In genomic region chr1:226642421-226642820, GRCh38 we compare ENCODE assay signal across 13 cellular contexts.
A peak's percentile ranks its signal among the peaks of the same experiment; 100 is the strongest.
DNase-seq lines count a peak whose midpoint lies in the region; ATAC-seq and TF ChIP-seq lines count a peak whose summit lies in the region.
"Had no signal": no experiment of that assay in that cellular context is flagged by ENCODE, and none has a peak within 500 bp of the region (broad histone marks: within the 10 kb centered on the region; RNA-seq: fewer than 3 reads in every experiment).

No MANE protein-coding gene starts in this region.

- peaks cover 41% of the 10 kb centered on the region for H3K4me1 ChIP-seq in mesenchymal stem cell (ENCODE audit: control insufficient read depth, insufficient read depth, low read depth, low read length)
- H3K4me1 ChIP-seq in transverse colon, result peaks cover 24 to 45% (median 38%) of the 10 kb centered on the region in 4 donors

- H3K79me1 ChIP-seq in mesenchymal stem cell (replicated peaks; ENCODE audit: low read length, poor library complexity, severe bottlenecking), result peaks cover 5% of the 10 kb centered on the region

- no peak for TF ChIP-seq EP300 in transverse colon (IDR thresholded peaks at IDR 0.05; ENCODE audit: low read depth)

- H4K91ac ChIP-seq in mesenchymal stem cell (ENCODE audit: low read length), result no peak overlapping the region

- in situ Hi-C loops in transverse colon (cut with MboI; ENCODE audit: low pct_ligation_motif_present in 1 of 4, low pct_unique_long_range_greater_than_20kb in 1 of 4, low sequenced_read_pairs in 3 of 4), result loop anchor here in 1 of 4 donors (5.0 to 25.0 kb wide), 2 partner anchors 190 to 795 kb away; no protein-coding TSS in a partner anchor

- no peak overlapping the region for H3K4me3 Mint-ChIP-seq in activated B cell treated with CpG ODN at 0.5 μM for 24 hours

- TF ChIP-seq POLR2A in transverse colon (IDR thresholded peaks at IDR 0.05), result no peak

- POLR2A ChIA-PET in activated B cell treated with CpG ODN at 0.5 μM for 24 hours (lab: Charles Lee), result interaction anchor here (0.6 to 7.6 kb wide), 12 partner anchors 9 to 97 kb away, joined by 3 to 163 read pairs (median 20); partner anchors contain the start of gene ITPKB

- CTCF ChIA-PET in activated B cell treated with CpG ODN at 0.5 μM for 24 hours (lab: Charles Lee), result interaction anchor here (0.9 to 4.9 kb wide), 5 partner anchors 8 to 186 kb away, joined by 3 to 31 read pairs (median 20); no protein-coding TSS in a partner anchor

- no peak overlapping the region for H3K18ac ChIP-seq in mesenchymal stem cell (ENCODE audit: low read depth in 1 of 2, low read length in 2 of 2)

- peak overlapping the region; percentile 41 for H2BK15ac ChIP-seq in mesenchymal stem cell (ENCODE audit: low read depth, poor library complexity, severe bottlenecking)

- ATAC-seq in Right ventricle myocardium superior (ENCODE audit: poor library complexity) (no peak), left cardiac atrium (no peak), activated B cell treated with CpG ODN at 0.5 μM for 24 hours (ENCODE audit: low read depth) (no peak), HG02678 (IDR thresholded peaks at IDR 0.05; ENCODE audit: unreplicated experiment) (no peak)

- TF ChIP-seq CTCF in activated B cell treated with CpG ODN at 0.5 μM for 24 hours (IDR thresholded peaks at IDR 0.05) (no peak), transverse colon (IDR thresholded peaks at IDR 0.05) (no peak)

- H3K4me3 ChIP-seq in mesenchymal stem cell (ENCODE audit: insufficient read depth in 1 of 2, low read depth in 1 of 2, low read length in 2 of 2) (no peak overlapping the region), transverse colon (no peak overlapping the region)
- H3K4me3 ChIP-seq: colonic mucosa, esophagus muscularis mucosa, skin epidermis had no signal

- peaks cover 77% of the 10 kb centered on the region for H3K36me3 Mint-ChIP-seq in activated B cell treated with CpG ODN at 0.5 μM for 24 hours (ENCODE audit: low read depth)

- no peak overlapping the region for H2BK120ac ChIP-seq in mesenchymal stem cell (ENCODE audit: low read depth, low read length)

- H2BK5ac ChIP-seq in mesenchymal stem cell (ENCODE audit: low read depth, low read length, poor library complexity, severe bottlenecking), result no peak overlapping the region

- no peak overlapping the region for H3K9ac ChIP-seq in mesenchymal stem cell (ENCODE audit: low read length)

- peak; percentile 5 for DNase-seq in Right ventricle myocardium superior
- no peak for DNase-seq in left cardiac atrium
- DNase-seq in activated B cell treated with CpG ODN at 0.5 μM for 24 hours, result no peak
- DNase-seq in mesenchymal stem cell, result no peak
- no peak for DNase-seq in transverse colon
- DNase-seq in T1000 (lab: John Stamatoyannopoulos, UW), result no peak
- DNase-seq in superior temporal gyrus (ENCODE audit: extremely low spot score), result no peak
- DNase-seq: colonic mucosa, DMS79, hippocampal formation had no signal

- H2AFZ ChIP-seq in mesenchymal stem cell (ENCODE audit: low read depth, low read length), result no peak overlapping the region

- no peak overlapping the region for H3K27ac ChIP-seq in mesenchymal stem cell (ENCODE audit: low read length, poor library complexity, severe bottlenecking)
- H3K27ac ChIP-seq in transverse colon, result peak overlapping the region; percentile 11 to 67 (median 37)
- H3K27ac ChIP-seq: colonic mucosa had no signal

- no peak overlapping the region for H3K23ac ChIP-seq in mesenchymal stem cell (ENCODE audit: low read length in 2 of 2)

- H3K36me3 ChIP-seq in mesenchymal stem cell (ENCODE audit: control insufficient read depth in 1 of 2, insufficient read depth in 2 of 2, low read depth in 1 of 2, low read length in 2 of 2) (peaks cover 34 to 49% of the 10 kb centered on the region in 2 experiments), transverse colon (peaks cover 0 to 5% (median 0%) of the 10 kb centered on the region in 4 donors)

- 99% methylated on average over 8 of the region's 8 CpGs for WGBS in mesenchymal stem cell
- 93% methylated on average over 8 of the region's 8 CpGs; no CpG with 5 or more reads in 1 of the 2 donors for WGBS in transverse colon (ENCODE audit: low coverage in 1 of 2), 2 donors

- no peak overlapping the region for H4K8ac ChIP-seq in mesenchymal stem cell (ENCODE audit: low read length)

- H3K14ac ChIP-seq in mesenchymal stem cell (ENCODE audit: low read length in 2 of 2), result peak overlapping the region in 1 of 2 experiments; percentile 15

- no peaks in the 10 kb centered on the region for H3K9me3 Mint-ChIP-seq in activated B cell treated with CpG ODN at 0.5 μM for 24 hours

- H3K9me3 ChIP-seq in mesenchymal stem cell (ENCODE audit: control insufficient read depth, low read length), result no peaks in the 10 kb centered on the region
- H3K9me3 ChIP-seq in transverse colon, result no peaks in the 10 kb centered on the region
- H3K9me3 ChIP-seq: colonic mucosa, esophagus muscularis mucosa had no signal

- H3K4ac ChIP-seq in mesenchymal stem cell (ENCODE audit: low read depth in 1 of 2, low read length in 2 of 2), result no peak overlapping the region

- H3K27ac Mint-ChIP-seq in activated B cell treated with CpG ODN at 0.5 μM for 24 hours, result peak overlapping the region; percentile 88

- no peaks in the 10 kb centered on the region for H3K27me3 ChIP-seq in mesenchymal stem cell (ENCODE audit: control insufficient read depth in 1 of 2, insufficient read depth in 1 of 2, low read length in 2 of 2)
- H3K27me3 ChIP-seq in transverse colon, result no peaks in the 10 kb centered on the region
- H3K27me3 ChIP-seq: colonic mucosa, esophagus muscularis mucosa had no signal

- H2AK5ac ChIP-seq in mesenchymal stem cell (ENCODE audit: low read length, severe bottlenecking), result peak overlapping the region; percentile 12

- no peaks in the 10 kb centered on the region for H3K27me3 Mint-ChIP-seq in activated B cell treated with CpG ODN at 0.5 μM for 24 hours

- H3K4me2 ChIP-seq in mesenchymal stem cell (ENCODE audit: low read length, poor library complexity, severe bottlenecking), result no peak overlapping the region

- intact Hi-C loops in Right ventricle myocardium superior (cut with DNase I), result no loop called here
- intact Hi-C loops in left cardiac atrium (cut with DNase I), result no loop called here
- intact Hi-C loops in activated B cell treated with CpG ODN at 0.5 μM for 24 hours (cut with micrococcal nuclease), result loop anchor here (2.0 kb wide), 1 partner anchor 186 kb away; no protein-coding TSS in a partner anchor
- intact Hi-C loops in transverse colon (cut with DNase I; ENCODE audit: low total_unique reads), result no loop called here

- peaks cover 80% of the 10 kb centered on the region for H3K4me1 Mint-ChIP-seq in activated B cell treated with CpG ODN at 0.5 μM for 24 hours

- H2BK12ac ChIP-seq in mesenchymal stem cell (ENCODE audit: low read length in 2 of 2), result peak overlapping the region in 1 of 2 experiments; percentile 29
